In the genomic region with DNA sequence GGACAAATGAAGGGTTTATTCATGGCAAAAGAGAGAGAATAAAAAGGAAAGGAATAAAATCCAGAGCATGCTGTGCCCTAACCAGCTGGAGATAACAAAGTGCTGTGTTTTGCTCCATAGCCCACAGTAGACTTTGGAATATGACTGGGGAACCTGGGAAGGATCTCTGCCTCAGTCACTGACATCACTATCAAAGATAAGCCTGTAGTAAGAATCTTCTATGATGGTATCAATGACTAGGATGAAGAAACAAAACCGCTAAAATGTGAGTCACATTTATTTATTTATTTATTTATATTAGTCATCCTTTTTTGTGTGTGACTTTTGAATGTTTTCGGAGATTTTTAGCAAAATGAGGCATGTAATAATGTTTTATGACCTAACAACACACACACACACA, we compare ENCODE assay signal across 18 cellular contexts. TPM values are rescaled to one million over a fixed set of nuclear protein-coding genes. Genes with fewer than 3 reads are reported as not detected.
A peak's percentile ranks its signal among the peaks of the same experiment; 100 is the strongest.
DNase-seq lines count a peak whose midpoint lies in the region; ATAC-seq and TF ChIP-seq lines count a peak whose summit lies in the region.
"Had no signal": no experiment of that assay in that cellular context is flagged by ENCODE, and none has a peak within 500 bp of the region (broad histone marks: within the 10 kb centered on the region; RNA-seq: fewer than 3 reads in every experiment).

No MANE protein-coding gene starts in this region.

- H3K9me3 ChIP-seq in mammary epithelial cell (replicated peaks; ENCODE audit: insufficient read depth, low read length) (no peaks in the 10 kb centered on the region), adipocyte (ENCODE audit: control insufficient read depth, low read length) (no peaks in the 10 kb centered on the region), breast epithelium (no peaks in the 10 kb centered on the region)
- H3K9me3 ChIP-seq: gastrocnemius medialis had no signal

- BruUV-seq in MCF 10A (replicated peaks; lab: Mats Ljungman, UMichigan) (no TSS peak), mammary epithelial cell (replicated peaks; lab: Mats Ljungman, UMichigan) (no TSS peak)

- no peak overlapping the region for H3K9ac ChIP-seq in mammary epithelial cell (ENCODE audit: insufficient read depth, low read length)
- H3K9ac ChIP-seq in adipocyte (ENCODE audit: low read length): no peak overlapping the region
- H3K9ac ChIP-seq: parathyroid adenoma had no signal

- H3K27ac ChIP-seq in mammary epithelial cell (ENCODE audit: insufficient read depth, low read depth, low read length) (no peak overlapping the region), breast epithelium (no peak overlapping the region)
- H3K27ac ChIP-seq: gastrocnemius medialis, parathyroid adenoma had no signal

- no peaks in the 10 kb centered on the region for H3K9me3 Mint-ChIP-seq in MCF 10A (ENCODE audit: unreplicated experiment)
- H3K9me3 Mint-ChIP-seq: activated T-cell treated with anti-CD3 and anti-CD28 coated beads, Interleukin-2, amount 50 U/mL, for 4 hours; T-helper 1 cell treated with Interleukin-12 subunit alpha and Interleukin-12 subunit beta and Interleukin-4 antibody, amounts not matched to agents 30 μg/mL and 1 μg/mL, for 36 hours had no signal

- no peaks in the 10 kb centered on the region for H3K4me1 ChIP-seq in mammary epithelial cell (ENCODE audit: insufficient read depth, low read length)
- H3K4me1 ChIP-seq in adipocyte (ENCODE audit: control insufficient read depth, insufficient read depth, low read length): peaks cover 9% of the 10 kb centered on the region
- no peaks in the 10 kb centered on the region for H3K4me1 ChIP-seq in breast epithelium
- H3K4me1 ChIP-seq: gastrocnemius medialis, parathyroid adenoma had no signal

- peaks cover 81% of the 10 kb centered on the region for H3K36me3 Mint-ChIP-seq in MCF 10A (ENCODE audit: insufficient read depth, unreplicated experiment)

- no peak for ATAC-seq in GM19328 (IDR thresholded peaks at IDR 0.05; ENCODE audit: unreplicated experiment)
- no peak for ATAC-seq in GM18520 (IDR thresholded peaks at IDR 0.05; ENCODE audit: unreplicated experiment)
- ATAC-seq in GM18861 (IDR thresholded peaks at IDR 0.05; ENCODE audit: unreplicated experiment): no peak
- ATAC-seq: activated T-cell treated with anti-CD3 and anti-CD28 coated beads, Interleukin-2, amount 50 U/mL, for 4 hours; gastrocnemius medialis had no signal

- H3K4me3 Mint-ChIP-seq in MCF 10A (ENCODE audit: unreplicated experiment): no peak overlapping the region
- H3K4me3 Mint-ChIP-seq: activated T-cell treated with anti-CD3 and anti-CD28 coated beads, Interleukin-2, amount 50 U/mL, for 4 hours; T-helper 1 cell treated with Interleukin-12 subunit alpha and Interleukin-12 subunit beta and Interleukin-4 antibody, amounts not matched to agents 30 μg/mL and 1 μg/mL, for 36 hours had no signal

- intact Hi-C loops in MCF 10A (cut with micrococcal nuclease): no loop called here
- intact Hi-C loops in mammary epithelial cell (cut with micrococcal nuclease): no loop called here
- intact Hi-C loops in breast epithelium (cut with DNase I; ENCODE audit: low total_unique reads): no loop called here

- WGBS in mammary epithelial cell (ENCODE audit: low coverage, missing lambda C conversion rate): 87% methylated on average over 2 of the region's 2 CpGs

- TF ChIP-seq CTCF in MCF 10A (IDR thresholded peaks at IDR 0.05; ENCODE audit: unreplicated experiment) (no peak), mammary epithelial cell (conservative IDR thresholded peaks at IDR 0.05 in 1 of 2, IDR thresholded peaks at IDR 0.05 in 1 of 2; ENCODE audit: extremely low read depth in 1 of 2, insufficient read depth in 1 of 2, low read depth in 1 of 2, low read length in 2 of 2) (no peak), breast epithelium (IDR thresholded peaks at IDR 0.05) (no peak)

- H3K36me3 ChIP-seq in mammary epithelial cell (ENCODE audit: insufficient read depth, low read length) (peaks cover 3% of the 10 kb centered on the region), adipocyte (ENCODE audit: control insufficient read depth, insufficient read depth, low read length, severe bottlenecking) (peaks cover 44% of the 10 kb centered on the region), breast epithelium (no peaks in the 10 kb centered on the region)

- H2AFZ ChIP-seq in mammary epithelial cell (ENCODE audit: low read depth, low read length): no peak overlapping the region
- H2AFZ ChIP-seq: parathyroid adenoma had no signal

- POLR2A ChIA-PET in MCF 10A (lab: Yijun Ruan, JAX): interaction anchor here (0.6 to 0.9 kb wide), 4 partner anchors 8 to 121 kb away, joined by 3 to 6 read pairs (median 3); no protein-coding TSS in a partner anchor

- in situ Hi-C loops in mammary epithelial cell (cut with MboI; ENCODE audit: low sequenced_read_pairs in 2 of 2): no loop called here

- H3K4me2 ChIP-seq in mammary epithelial cell (ENCODE audit: insufficient read depth, low read depth, low read length): no peak overlapping the region

- DNase-seq in MCF 10A (ENCODE audit: unreplicated experiment) (peak; percentile 65), mammary epithelial cell (no peak), adipocyte (ENCODE audit: low read depth) (peak; percentile 16), glomerular visceral epithelial cell (ENCODE audit: extremely low spot score) (peak; percentile 3), breast epithelium (ENCODE audit: low spot score in 2 of 2) (no peak)
- DNase-seq: ACHN; activated CD4-positive, alpha-beta T cell treated with anti-CD3 and anti-CD28 coated beads for 1 hour; activated T-cell treated with anti-CD3 and anti-CD28 coated beads, Interleukin-2, amount 50 U/mL, for 4 hours; amniotic stem cell; gastrocnemius medialis; NCI-H1105 treated with DMSO at 0.1 percent for 48 hours; NCI-H510A treated with DMSO at 0.1 percent for 48 hours; RPMI8226 had no signal

- no peak for TF ChIP-seq POLR2A in breast epithelium (IDR thresholded peaks at IDR 0.05)

- CTCF ChIA-PET in MCF 10A (lab: Yijun Ruan, JAX) (interaction anchor here (1.0 kb wide), 1 partner anchor 11 kb away, joined by 3 read pairs; no protein-coding TSS in a partner anchor), mammary epithelial cell (lab: Charles Lee; ENCODE audit: low non-redundant PET) (no interaction called here)

- no peaks in the 10 kb centered on the region for H3K27me3 ChIP-seq in mammary epithelial cell (ENCODE audit: insufficient read depth, low read length)
- no peaks in the 10 kb centered on the region for H3K27me3 ChIP-seq in adipocyte (replicated peaks; ENCODE audit: control insufficient read depth, insufficient read depth, low read length)
- H3K27me3 ChIP-seq in breast epithelium: no peaks in the 10 kb centered on the region
- H3K27me3 ChIP-seq: gastrocnemius medialis had no signal

- H3K4me3 ChIP-seq in mammary epithelial cell (replicated peaks in 1 of 3; ENCODE audit: insufficient read depth in 1 of 3, low read depth in 2 of 3, low read length in 3 of 3) (no peak overlapping the region), adipocyte (ENCODE audit: low read length) (no peak overlapping the region), breast epithelium (no peak overlapping the region)
- H3K4me3 ChIP-seq: gastrocnemius medialis had no signal

- H3K4me1 Mint-ChIP-seq in MCF 10A (ENCODE audit: insufficient read depth, unreplicated experiment): peaks cover 5% of the 10 kb centered on the region

- H4K20me1 ChIP-seq in mammary epithelial cell (ENCODE audit: insufficient read depth, low read length): no peaks in the 10 kb centered on the region

- no peaks in the 10 kb centered on the region for H3K79me2 ChIP-seq in mammary epithelial cell (ENCODE audit: insufficient read depth, low read length)
- H3K79me2 ChIP-seq: parathyroid adenoma had no signal

- no peak overlapping the region for H3K27ac Mint-ChIP-seq in MCF 10A (ENCODE audit: low read depth, unreplicated experiment)
- H3K27ac Mint-ChIP-seq: T-helper 1 cell treated with Interleukin-12 subunit alpha and Interleukin-12 subunit beta and Interleukin-4 antibody, amounts not matched to agents 30 μg/mL and 1 μg/mL, for 36 hours had no signal

- no peaks in the 10 kb centered on the region for H3K27me3 Mint-ChIP-seq in MCF 10A (ENCODE audit: insufficient read depth, unreplicated experiment)

- dilution Hi-C loops in mammary epithelial cell (cut with HindIII; ENCODE audit: low sequenced_read_pairs): no loop called here

RNA-seq across cellular contexts. Expression of a gene that starts 56.3 kb away (rescaled TPM):
- total RNA-seq in MCF 10A (2022) (69.8 and 81.5 TPM in 2 replicates), mammary epithelial cell (10 to 100 TPM; 24.3 to 28.8 TPM), breast epithelium (10 to 100 TPM; 16.0 to 46.0 (median 30.8) TPM)
- 16.8 TPM for polyA plus RNA-seq in mammary epithelial cell
- polyA minus RNA-seq in mammary epithelial cell: 24.4 TPM

Comparison
In these comparisons a context has a peak if more than half of its experiments do, and no peak if none do; other contexts are left out.
1. DNase-seq: peak in MCF 10A (single experiment), adipocyte (single experiment) and glomerular visceral epithelial cell (single experiment); none in mammary epithelial cell (single experiment) and breast epithelium (0 of 2).